Comparison of ENCODE assay signal across 8 cellular contexts in the genomic region with DNA sequence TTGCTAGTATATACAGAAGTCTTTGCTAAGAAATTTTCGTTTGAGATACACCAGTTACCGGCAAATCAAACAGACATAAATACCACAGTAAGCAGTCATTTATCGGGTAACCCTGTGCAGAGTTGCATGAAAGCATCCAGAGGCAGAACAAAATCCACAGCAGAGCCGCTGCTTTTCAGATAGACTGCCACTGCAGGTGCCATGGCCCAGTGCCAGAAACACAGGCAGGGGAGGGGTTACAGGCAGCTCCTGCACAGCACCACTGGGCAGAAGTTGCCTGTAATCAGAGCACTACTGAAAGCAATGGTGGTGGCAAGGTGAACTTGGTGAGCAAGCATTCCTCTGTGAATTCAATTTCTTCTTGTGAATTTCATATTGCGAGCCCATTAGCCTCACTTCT.
DNase-seq lines count a peak whose midpoint lies in the region; ATAC-seq, FAIRE-seq and TF ChIP-seq lines count a peak whose summit lies in the region.

No MANE protein-coding gene starts in this region.

- no peak overlapping the region for H3K9ac ChIP-seq in GM12878 (ENCODE audit: control insufficient read depth, insufficient read depth, low read length)

- H3K9me3 ChIP-seq in GM12878 (replicated peaks; ENCODE audit: control insufficient read depth, insufficient read depth, low read length) (no peaks in the 10 kb centered on the region), small intestine (ENCODE audit: control insufficient read depth, low read depth) (no peaks in the 10 kb centered on the region)

- H3K36me3 ChIP-seq in GM12878 (ENCODE audit: control insufficient read depth in 2 of 2, insufficient read depth in 2 of 2, low read length in 1 of 2) (peaks cover 1 to 3% of the 10 kb centered on the region in 2 experiments; a peak in 1 of 4 replicates), small intestine (ENCODE audit: control insufficient read depth in 2 of 2, insufficient read depth in 2 of 2, low read length in 2 of 2) (no peaks in the 10 kb centered on the region)

- SMC1A ChIA-PET in GM12878 (lab: Charles Lee; ENCODE audit: uncharacterized antibody, unreplicated experiment), result interaction anchor here (1.3 kb wide), 1 partner anchor 18 kb away, joined by 3 read pairs; no protein-coding TSS in a partner anchor

- in situ Hi-C loops in GM12878 (cut with MboI) (no loop called here), GM13977 (cut with MboI; ENCODE audit: low pct_unique_long_range_greater_than_20kb, low sequenced_read_pairs, unreplicated experiment) (no loop called here)

- H3K36me3 Mint-ChIP-seq in glutamatergic neuron (ENCODE audit: unreplicated experiment), result no peaks in the 10 kb centered on the region

- H3K27me3 ChIP-seq in GM12878 (replicated peaks in 1 of 2; ENCODE audit: control insufficient read depth in 2 of 2, insufficient read depth in 2 of 2, low read length in 1 of 2) (no peaks in the 10 kb centered on the region), small intestine (ENCODE audit: control insufficient read depth in 2 of 2, insufficient read depth in 2 of 2, low read length in 2 of 2) (no peaks in the 10 kb centered on the region)

- CTCF ChIA-PET in GM12878 (lab: Yijun Ruan, JAX), result no interaction called here

- H3K4me3 Mint-ChIP-seq in glutamatergic neuron (ENCODE audit: unreplicated experiment), result no peak overlapping the region

- H3K27ac ChIP-seq in GM12878 (ENCODE audit: control insufficient read depth, insufficient read depth), result no peak overlapping the region
- no peak overlapping the region for H3K27ac ChIP-seq in small intestine (ENCODE audit: low read depth in 1 of 2, low read length in 1 of 2)

- H3K9me3 Mint-ChIP-seq in glutamatergic neuron (ENCODE audit: unreplicated experiment), result no peaks in the 10 kb centered on the region

- TF ChIP-seq POLR2A in GM12878 (IDR thresholded peaks at IDR 0.05; ENCODE audit: low read depth, low read length), result no peak

- H3K4me3 ChIP-seq in GM12878 (no peak overlapping the region), small intestine (ENCODE audit: low read depth in 1 of 2, low read length in 2 of 2) (no peak overlapping the region)

- no peak for TF ChIP-seq CTCF in GM12878 (IDR thresholded peaks at IDR 0.05 in 2 of 3, conservative IDR thresholded peaks at IDR 0.05 in 1 of 3; ENCODE audit: control insufficient read depth in 2 of 3, extremely low read depth in 1 of 3, insufficient read depth in 1 of 3, low read depth in 3 of 3, low read length in 3 of 3)
- no peak for TF ChIP-seq CTCF in glutamatergic neuron (IDR thresholded peaks at IDR 0.05; ENCODE audit: partially characterized antibody, unreplicated experiment)
- TF ChIP-seq CTCF in GM13977 (IDR thresholded peaks at IDR 0.05; ENCODE audit: extremely low read depth, insufficient read depth, missing control alignments), result no peak

- H3K27ac Mint-ChIP-seq in glutamatergic neuron (ENCODE audit: unreplicated experiment), result no peak overlapping the region

- 48% methylated on average over 5 of the region's 5 CpGs for WGBS in GM12878 (ENCODE audit: insufficient coverage, insufficient replicate concordance, low lambda C conversion rate, missing lambda C conversion rate)
- 15 to 42% (median 23%) methylated on average over 5 of the region's 5 CpGs for WGBS in small intestine, 3 donors

- no TSS peak for BruUV-seq in GM12878 (replicated peaks; lab: Mats Ljungman, UMichigan)

- no peak for TF ChIP-seq RAD21 in GM12878 (IDR thresholded peaks at IDR 0.05; ENCODE audit: insufficient read depth, low read depth, low read length)

- no peaks in the 10 kb centered on the region for H3K4me1 Mint-ChIP-seq in glutamatergic neuron (ENCODE audit: low read depth, unreplicated experiment)

- no peak for FAIRE-seq in GM12878 (lab: Jason Lieb, UNC)
- no peak for FAIRE-seq in small intestine (lab: Jason Lieb, UNC)

- RAD21 ChIA-PET in GM12878 (lab: Charles Lee; ENCODE audit: unreplicated experiment), result no interaction called here

- intact Hi-C loops in GM12878 (cut with micrococcal nuclease; ENCODE audit: unreplicated experiment), result no loop called here

- TF ChIP-seq EP300 in GM12878 (IDR thresholded peaks at IDR 0.05; ENCODE audit: borderline replicate concordance in 1 of 2, control insufficient read depth in 1 of 2, low read depth in 2 of 2, low read length in 2 of 2), result no peak

- DNase-seq in GF-D8 (lab: John Stamatoyannopoulos, UW), result peak; percentile 85
- peak; percentile 60 for DNase-seq in NCI-H146 treated with DMSO at 0.1 percent for 48 hours (lab: John Stamatoyannopoulos, UW; ENCODE audit: unreplicated experiment)
- no peak for DNase-seq in GM12878 (ENCODE audit: low read depth, low spot score)
- peak; percentile 76 for DNase-seq in small intestine
- no peak for DNase-seq in superior temporal gyrus (ENCODE audit: extremely low spot score)
- no peak for DNase-seq in glutamatergic neuron
- DNase-seq in GM13977 (ENCODE audit: low spot score), result no peak

- ATAC-seq in GM21717 (IDR thresholded peaks at IDR 0.05; ENCODE audit: unreplicated experiment) (peak; percentile 74), GM12878 (peak; percentile 60)

- no peak overlapping the region for H3K4me2 ChIP-seq in GM12878 (ENCODE audit: control insufficient read depth, insufficient read depth)

- no peaks in the 10 kb centered on the region for H3K4me1 ChIP-seq in GM12878 (ENCODE audit: control insufficient read depth, insufficient read depth, low read length)
- H3K4me1 ChIP-seq in small intestine (ENCODE audit: control insufficient read depth in 2 of 2, insufficient read depth in 1 of 2, low read depth in 1 of 2, low read length in 1 of 2), result no peaks in the 10 kb centered on the region

- POLR2A ChIA-PET in GM12878 (lab: Charles Lee), result no interaction called here

- H3K79me2 ChIP-seq in GM12878 (ENCODE audit: control insufficient read depth, insufficient read depth, low read length), result no peaks in the 10 kb centered on the region

- no peak overlapping the region for H2AFZ ChIP-seq in GM12878 (ENCODE audit: control insufficient read depth, low read depth, low read length)

- H4K20me1 ChIP-seq in GM12878 (ENCODE audit: control insufficient read depth, insufficient read depth), result no peaks in the 10 kb centered on the region

- H3K27me3 Mint-ChIP-seq in glutamatergic neuron (ENCODE audit: unreplicated experiment), result no peaks in the 10 kb centered on the region

TF ChIP-seq in GM12878, 131 proteins besides CTCF, POLR2A, EP300 and RAD21:
- TF ChIP-seq YBX1 (IDR thresholded peaks at IDR 0.05), result no peak
- TF ChIP-seq RAD51 (IDR thresholded peaks at IDR 0.05), result no peak
- TF ChIP-seq CREB1 (IDR thresholded peaks at IDR 0.05; ENCODE audit: low read depth), result no peak
- TF ChIP-seq, protein P1, sequence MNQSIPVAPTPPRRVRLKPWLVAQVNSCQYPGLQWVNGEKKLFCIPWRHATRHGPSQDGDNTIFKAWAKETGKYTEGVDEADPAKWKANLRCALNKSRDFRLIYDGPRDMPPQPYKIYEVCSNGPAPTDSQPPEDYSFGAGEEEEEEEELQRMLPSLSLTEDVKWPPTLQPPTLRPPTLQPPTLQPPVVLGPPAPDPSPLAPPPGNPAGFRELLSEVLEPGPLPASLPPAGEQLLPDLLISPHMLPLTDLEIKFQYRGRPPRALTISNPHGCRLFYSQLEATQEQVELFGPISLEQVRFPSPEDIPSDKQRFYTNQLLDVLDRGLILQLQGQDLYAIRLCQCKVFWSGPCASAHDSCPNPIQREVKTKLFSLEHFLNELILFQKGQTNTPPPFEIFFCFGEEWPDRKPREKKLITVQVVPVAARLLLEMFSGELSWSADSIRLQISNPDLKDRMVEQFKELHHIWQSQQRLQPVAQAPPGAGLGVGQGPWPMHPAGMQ (IDR thresholded peaks at IDR 0.05; ENCODE audit: borderline replicate concordance), result no peak
- no peak for TF ChIP-seq CHD4 (IDR thresholded peaks at IDR 0.05)
- TF ChIP-seq, protein P2, sequence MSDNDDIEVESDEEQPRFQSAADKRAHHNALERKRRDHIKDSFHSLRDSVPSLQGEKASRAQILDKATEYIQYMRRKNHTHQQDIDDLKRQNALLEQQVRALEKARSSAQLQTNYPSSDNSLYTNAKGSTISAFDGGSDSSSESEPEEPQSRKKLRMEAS (IDR thresholded peaks at IDR 0.05; ENCODE audit: low read depth, low read length), result no peak
- TF ChIP-seq DPF2 (IDR thresholded peaks at IDR 0.05), result no peak
- no peak for TF ChIP-seq MTA2 (IDR thresholded peaks at IDR 0.05; ENCODE audit: low read depth)
- TF ChIP-seq TCF12 (IDR thresholded peaks at IDR 0.05; ENCODE audit: low read depth, low read length), result no peak
- no peak for TF ChIP-seq RUNX3 (IDR thresholded peaks at IDR 0.05; ENCODE audit: low read length)
- no peak for TF ChIP-seq NFYA (IDR thresholded peaks at IDR 0.05; ENCODE audit: borderline replicate concordance, low read depth, low read length)
- no peak for TF ChIP-seq ZNF207 (IDR thresholded peaks at IDR 0.05; ENCODE audit: borderline replicate concordance)
- no peak for TF ChIP-seq ESRRA (IDR thresholded peaks at IDR 0.05; ENCODE audit: low read length)
- TF ChIP-seq IRF4 (IDR thresholded peaks at IDR 0.05; ENCODE audit: low read depth, low read length), result no peak
- TF ChIP-seq HCFC1 (IDR thresholded peaks at IDR 0.05; ENCODE audit: low read length), result no peak
- TF ChIP-seq EED (IDR thresholded peaks at IDR 0.05; ENCODE audit: low read depth), result no peak

Comparison
In these comparisons a context has a peak if more than half of its experiments do, and no peak if none do; other contexts are left out.
1. DNase-seq: peak in GF-D8 (single experiment), NCI-H146 treated with DMSO at 0.1 percent for 48 hours (single experiment) and small intestine (single experiment); none in GM12878 (single experiment), superior temporal gyrus (single experiment), glutamatergic neuron (single experiment) and GM13977 (single experiment).